Comparison of ENCODE assay signal across 8 cellular contexts in genomic region chr22:38298312-38299000, GRCh38. TPM values are rescaled to one million over a fixed set of nuclear protein-coding genes. Genes with fewer than 3 reads are reported as not detected.
DNase-seq lines count a peak whose midpoint lies in the region; ATAC-seq and TF ChIP-seq lines count a peak whose summit lies in the region.

No MANE protein-coding gene starts in this region.

- H3K4me1 Mint-ChIP-seq in activated T-helper 1 cell treated with anti-CD3 and anti-CD28 coated beads, Interleukin-12 subunit alpha, Interleukin-12 subunit beta, Interleukin-2, Interleukin-4 antibody, amounts not matched to agents 30 ng/mL and 10 ng/mL and 1 ng/mL, durations not matched to agents 14 hours and 24 hours and 36 hours (ENCODE audit: low read depth): no peaks in the 10 kb centered on the region

- TF ChIP-seq POLR2A in spleen (IDR thresholded peaks at IDR 0.05): no peak

- intact Hi-C loops in activated T-helper 1 cell treated with anti-CD3 and anti-CD28 coated beads, Interleukin-12 subunit alpha, Interleukin-12 subunit beta, Interleukin-2, Interleukin-4 antibody, amounts not matched to agents 30 ng/mL and 10 ng/mL and 1 ng/mL, durations not matched to agents 14 hours and 24 hours and 36 hours (cut with micrococcal nuclease): no loop called here
- intact Hi-C loops in spleen (cut with DNase I; ENCODE audit: low total_unique reads): no loop called here
- intact Hi-C loops in posterior vena cava (cut with DNase I): no loop called here

- H3K36me3 Mint-ChIP-seq in activated T-helper 1 cell treated with anti-CD3 and anti-CD28 coated beads, Interleukin-12 subunit alpha, Interleukin-12 subunit beta, Interleukin-2, Interleukin-4 antibody, amounts not matched to agents 30 ng/mL and 10 ng/mL and 1 ng/mL, durations not matched to agents 14 hours and 24 hours and 36 hours (ENCODE audit: low read depth): peaks cover 19% of the 10 kb centered on the region

- DNase-seq in activated T-helper 1 cell treated with Interleukin-2 at 50 U/mL for 16 hours (ENCODE audit: low read depth) (peak; percentile 10), epithelial cell of esophagus (ENCODE audit: low read depth) (peak; percentile 100), spleen (peak; percentile 74), occipital lobe (lab: John Stamatoyannopoulos, UW) (no peak), posterior vena cava (ENCODE audit: low spot score) (no peak)
- DNase-seq in activated T-helper 1 cell treated with anti-CD3 and anti-CD28 coated beads, Interleukin-12 subunit alpha, Interleukin-12 subunit beta, Interleukin-2, Interleukin-4 antibody, amounts not matched to agents 30 ng/mL and 10 ng/mL and 1 ng/mL, durations not matched to agents 14 hours and 24 hours and 36 hours (ENCODE audit: low spot score): no peak

- H3K27me3 ChIP-seq in spleen (replicated peaks in 1 of 7): no peaks in the 10 kb centered on the region

- no peaks in the 10 kb centered on the region for H3K9me3 Mint-ChIP-seq in activated T-helper 1 cell treated with anti-CD3 and anti-CD28 coated beads, Interleukin-12 subunit alpha, Interleukin-12 subunit beta, Interleukin-2, Interleukin-4 antibody, amounts not matched to agents 30 ng/mL and 10 ng/mL and 1 ng/mL, durations not matched to agents 14 hours and 24 hours and 36 hours

- H3K4me3 ChIP-seq in epithelial cell of esophagus (ENCODE audit: low read length) (no peak overlapping the region), spleen (no peak overlapping the region)

- 89 to 93% (median 92%) methylated on average over 18 to 25 of the region's 25 CpGs for WGBS in spleen, 5 donors

- H3K27ac ChIP-seq in VCaP (no peak overlapping the region), spleen (no peak overlapping the region)

- H3K27ac Mint-ChIP-seq in activated T-helper 1 cell treated with anti-CD3 and anti-CD28 coated beads, Interleukin-12 subunit alpha, Interleukin-12 subunit beta, Interleukin-2, Interleukin-4 antibody, amounts not matched to agents 30 ng/mL and 10 ng/mL and 1 ng/mL, durations not matched to agents 14 hours and 24 hours and 36 hours: no peak overlapping the region

- H3K4me3 Mint-ChIP-seq in activated T-helper 1 cell treated with anti-CD3 and anti-CD28 coated beads, Interleukin-12 subunit alpha, Interleukin-12 subunit beta, Interleukin-2, Interleukin-4 antibody, amounts not matched to agents 30 ng/mL and 10 ng/mL and 1 ng/mL, durations not matched to agents 14 hours and 24 hours and 36 hours: no peak overlapping the region

- peaks cover 0 to 5% (median under 1%) of the 10 kb centered on the region in 6 donors for H3K4me1 ChIP-seq in spleen

- H3K27me3 Mint-ChIP-seq in activated T-helper 1 cell treated with anti-CD3 and anti-CD28 coated beads, Interleukin-12 subunit alpha, Interleukin-12 subunit beta, Interleukin-2, Interleukin-4 antibody, amounts not matched to agents 30 ng/mL and 10 ng/mL and 1 ng/mL, durations not matched to agents 14 hours and 24 hours and 36 hours (ENCODE audit: insufficient read depth): no peaks in the 10 kb centered on the region

- peaks cover 12 to 100% (median 95%) of the 10 kb centered on the region in 6 donors for H3K36me3 ChIP-seq in spleen

- no peaks in the 10 kb centered on the region for H3K9me3 ChIP-seq in spleen

- TF ChIP-seq CTCF in VCaP (conservative IDR thresholded peaks at IDR 0.05): peak; percentile 51
- peak; percentile 18 for TF ChIP-seq CTCF in epithelial cell of esophagus (IDR thresholded peaks at IDR 0.05; ENCODE audit: insufficient read depth, low read depth, low read length, missing control alignments)
- TF ChIP-seq CTCF in spleen (IDR thresholded peaks at IDR 0.05 in 8 of 11, conservative IDR thresholded peaks at IDR 0.05 in 3 of 11): peak in 10 of 11 experiments; percentile 13 to 67 (median 42)

- no peak for ATAC-seq in HG03139 (IDR thresholded peaks at IDR 0.05; ENCODE audit: unreplicated experiment)

RNA-seq across cellular contexts. Expression of gene CSNK1E, which starts 18.8 kb away (rescaled TPM):
- total RNA-seq in activated T-helper 1 cell treated with anti-CD3 and anti-CD28 coated beads, Interleukin-12 subunit alpha, Interleukin-12 subunit beta, Interleukin-2, Interleukin-4 antibody, amounts not matched to agents 30 ng/mL and 10 ng/mL and 1 ng/mL, durations not matched to agents 14 hours and 24 hours and 36 hours: 151 and 154 TPM in 2 replicates
- total RNA-seq in spleen (100 to 1,000 TPM in 5 of 7 donors, 10 to 100 TPM in 2; 59.0 to 157 (median 110) TPM), occipital lobe (172 TPM), posterior vena cava (10 to 100 TPM; 70.1 to 88.6 TPM)
- 10 to 100 TPM; 32.8 to 73.9 (median 49.0) TPM for polyA plus RNA-seq in spleen

RNA-seq across cellular contexts. Expression of gene TMEM184B, which starts 25.6 kb away (rescaled TPM):
- total RNA-seq in activated T-helper 1 cell treated with anti-CD3 and anti-CD28 coated beads, Interleukin-12 subunit alpha, Interleukin-12 subunit beta, Interleukin-2, Interleukin-4 antibody, amounts not matched to agents 30 ng/mL and 10 ng/mL and 1 ng/mL, durations not matched to agents 14 hours and 24 hours and 36 hours: 36.6 and 39.1 TPM in 2 replicates
- total RNA-seq in spleen (100 to 1,000 TPM in 1 of 7 donors, 10 to 100 TPM in 6; 37.1 to 105 (median 65.6) TPM), occipital lobe (10.9 TPM), posterior vena cava (10 to 100 TPM; 42.9 to 49.7 TPM)
- polyA plus RNA-seq in spleen: 10 to 100 TPM in 1 of 3 donors, 1 to 10 TPM in 2; 5.0 to 18.3 (median 7.9) TPM

Comparison
In these comparisons a context has a peak if more than half of its experiments do, and no peak if none do; other contexts are left out.
1. DNase-seq: peak in activated T-helper 1 cell treated with Interleukin-2 at 50 U/mL for 16 hours (single experiment), epithelial cell of esophagus (single experiment) and spleen (single experiment); none in activated T-helper 1 cell treated with anti-CD3 and anti-CD28 coated beads, Interleukin-12 subunit alpha, Interleukin-12 subunit beta, Interleukin-2, Interleukin-4 antibody, amounts not matched to agents 30 ng/mL and 10 ng/mL and 1 ng/mL, durations not matched to agents 14 hours and 24 hours and 36 hours (single experiment), occipital lobe (single experiment) and posterior vena cava (single experiment).
2. Peak in every context shown above with its lines, with median percentiles within 50 percentile points of each other: CTCF ChIP-seq.